In the genomic region with DNA sequence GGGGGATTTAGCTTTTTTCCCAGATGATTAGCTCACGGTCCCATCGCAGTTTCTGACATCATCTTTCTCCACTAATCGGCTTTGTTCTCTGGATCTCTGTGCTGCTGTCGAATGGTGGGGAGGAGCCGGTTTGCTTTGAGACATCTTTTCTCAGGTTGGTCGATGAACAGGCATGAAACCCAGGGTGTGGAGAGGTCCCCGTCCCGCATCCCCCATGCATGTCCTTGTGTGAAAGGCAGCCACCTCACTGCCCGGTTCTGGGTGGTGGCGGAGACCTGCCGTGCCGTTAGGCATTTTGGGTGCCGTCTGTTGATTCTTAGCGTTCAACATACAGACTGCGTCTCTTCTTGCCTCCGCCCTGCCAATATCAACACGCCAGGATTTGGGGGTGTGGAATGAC, we compare ENCODE assay signal across 16 cellular contexts.
"Had no signal": no experiment of that assay in that cellular context is flagged by ENCODE, and none has a peak within 500 bp of the region (broad histone marks: within the 10 kb centered on the region; RNA-seq: fewer than 3 reads in every experiment).

No MANE protein-coding gene starts in this region.

- H3K4me1 Mint-ChIP-seq: neural progenitor cell, T-cell had no signal

- H3K27ac Mint-ChIP-seq: activated CD8-positive, alpha-beta T cell treated with anti-CD3 and anti-CD28 coated beads, Interleukin-2, amount 10 ng/mL, durations not matched to agents 7 days and 5 days; activated T-helper 1 cell treated with anti-CD3 and anti-CD28 coated beads, Interleukin-12 subunit alpha, Interleukin-12 subunit beta, Interleukin-2, Interleukin-4 antibody, amounts not matched to agents 30 ng/mL and 10 ng/mL and 1 ng/mL, durations not matched to agents 14 hours and 24 hours and 36 hours; naive B cell; neural progenitor cell; stimulated activated naive CD8-positive, alpha-beta T cell treated with anti-CD3 and anti-CD28 coated beads, Interleukin-15, Interleukin-2, amounts not matched to agents 100 ng/mL and 50 ng/mL, for 24 hours; T-cell had no signal

- ATAC-seq: activated CD8-positive, alpha-beta T cell treated with anti-CD3 and anti-CD28 coated beads, Interleukin-2, amount 10 ng/mL, durations not matched to agents 7 days and 5 days; activated naive CD4-positive, alpha-beta T cell treated with anti-CD3 and anti-CD28 coated beads, Interleukin-2, amount 50 U/mL, for 72 hours; left colon; T-cell had no signal

- H3K27me3 Mint-ChIP-seq: naive B cell; stimulated activated naive CD8-positive, alpha-beta T cell treated with anti-CD3 and anti-CD28 coated beads, Interleukin-15, Interleukin-2, amounts not matched to agents 100 ng/mL and 50 ng/mL, for 24 hours; T-cell had no signal

- H3K4me3 Mint-ChIP-seq: activated CD8-positive, alpha-beta T cell treated with anti-CD3 and anti-CD28 coated beads, Interleukin-2, amount 10 ng/mL, durations not matched to agents 7 days and 5 days; activated T-helper 1 cell treated with anti-CD3 and anti-CD28 coated beads, Interleukin-12 subunit alpha, Interleukin-12 subunit beta, Interleukin-2, Interleukin-4 antibody, amounts not matched to agents 30 ng/mL and 10 ng/mL and 1 ng/mL, durations not matched to agents 14 hours and 24 hours and 36 hours; naive B cell; neural progenitor cell; stimulated activated naive CD8-positive, alpha-beta T cell treated with anti-CD3 and anti-CD28 coated beads, Interleukin-15, Interleukin-2, amounts not matched to agents 100 ng/mL and 50 ng/mL, for 24 hours; T-cell had no signal

- H3K9me3 Mint-ChIP-seq: activated naive CD4-positive, alpha-beta T cell treated with anti-CD3 and anti-CD28 coated beads, Interleukin-2, amount 50 U/mL, for 72 hours; activated T-helper 1 cell treated with anti-CD3 and anti-CD28 coated beads, Interleukin-12 subunit alpha, Interleukin-12 subunit beta, Interleukin-2, Interleukin-4 antibody, amounts not matched to agents 30 ng/mL and 10 ng/mL and 1 ng/mL, durations not matched to agents 14 hours and 24 hours and 36 hours; stimulated activated naive CD8-positive, alpha-beta T cell treated with anti-CD3 and anti-CD28 coated beads, Interleukin-15, Interleukin-2, amounts not matched to agents 100 ng/mL and 50 ng/mL, for 24 hours had no signal

- DNase-seq: activated CD4-positive, alpha-beta T cell treated with anti-CD3 and anti-CD28 coated beads for 1 hour; activated CD4-positive, alpha-beta T cell treated with anti-CD3 and anti-CD28 coated beads, Interleukin-2, amount 50 U/mL, for 1 hour; activated CD8-positive, alpha-beta T cell treated with anti-CD3 and anti-CD28 coated beads, Interleukin-2, amount 10 ng/mL, durations not matched to agents 7 days and 5 days; foreskin fibroblast; heart right ventricle; islet precursor cell; naive B cell; stimulated activated CD4-positive, alpha-beta T cell treated with anti-CD3 and anti-CD28 coated beads, Interleukin-1b, Interleukin-23, amount 100 ng/mL, for 48 hours; substantia nigra; T-cell; thyroid gland had no signal
